In genomic region chr12:6662602-6662905, GRCh38 we compare ENCODE assay signal across 7 cellular contexts. TPM values are rescaled to one million over a fixed set of nuclear protein-coding genes. Genes with fewer than 3 reads are reported as not detected.
DNase-seq lines count a peak whose midpoint lies in the region; ATAC-seq, FAIRE-seq and TF ChIP-seq lines count a peak whose summit lies in the region.

No MANE protein-coding gene starts in this region.

- H3K4me1 Mint-ChIP-seq in central memory CD8-positive, alpha-beta T cell, result peaks cover 30% of the 10 kb centered on the region
- H3K4me1 Mint-ChIP-seq in memory B cell, result peaks cover 14% of the 10 kb centered on the region

- BruUV-seq in IMR-90 (replicated peaks; lab: Mats Ljungman, UMichigan), result no TSS peak

- ATAC-seq in GM19397 (IDR thresholded peaks at IDR 0.05; ENCODE audit: unreplicated experiment) (peak; percentile 16), IMR-90 (ENCODE audit: low read depth) (peak; percentile 66), memory B cell (ENCODE audit: low read depth) (peak; percentile 10)
- ATAC-seq in central memory CD8-positive, alpha-beta T cell (replicated peaks; ENCODE audit: extremely low read depth, poor library complexity, severe bottlenecking), result peak; percentile 29

- WGBS in IMR-90 (ENCODE audit: extremely low coverage in 2 of 2, insufficient read length in 1 of 2), 2 experiments, result 0% methylated on average over 4 of the region's 10 CpGs; no CpG with 5 or more reads in 1 of the 2 experiments

- no peaks in the 10 kb centered on the region for H3K27me3 ChIP-seq in IMR-90 (ENCODE audit: control insufficient read depth, insufficient read depth, low read length)

- no peak for FAIRE-seq in urothelium cell line (lab: Jason Lieb, UNC)

- DNase-seq in IMR-90, result no peak
- no peak for DNase-seq in central memory CD8-positive, alpha-beta T cell (ENCODE audit: low spot score in 2 of 2)
- DNase-seq in memory B cell (ENCODE audit: low spot score in 2 of 2), result no peak
- peak; percentile 72 for DNase-seq in urothelium cell line (ENCODE audit: low spot score)
- DNase-seq in cortex of kidney (lab: John Stamatoyannopoulos, UW), result no peak
- DNase-seq in globus pallidus (ENCODE audit: low spot score), result no peak

- H2AK9ac ChIP-seq in IMR-90 (replicated peaks; ENCODE audit: low read depth, low read length, poor library complexity), result peak overlapping the region; percentile 99

- in situ Hi-C loops in IMR-90 (cut with MboI; ENCODE audit: low sequenced_read_pairs), result no loop called here

- POLR2A ChIA-PET in IMR-90 (lab: Charles Lee; ENCODE audit: unreplicated experiment), result no interaction called here

- peaks cover 27% of the 10 kb centered on the region for H3K36me3 Mint-ChIP-seq in central memory CD8-positive, alpha-beta T cell (ENCODE audit: insufficient read depth)
- peaks cover 10% of the 10 kb centered on the region for H3K36me3 Mint-ChIP-seq in memory B cell

- H3K27me3 Mint-ChIP-seq in central memory CD8-positive, alpha-beta T cell, result no peaks in the 10 kb centered on the region
- no peaks in the 10 kb centered on the region for H3K27me3 Mint-ChIP-seq in memory B cell

- no peak for TF ChIP-seq POLR2A in IMR-90 (IDR thresholded peaks at IDR 0.05; ENCODE audit: low read depth, low read length)

- H2AK5ac ChIP-seq in IMR-90 (ENCODE audit: low read depth, low read length), result peak overlapping the region; percentile 90

- H2BK20ac ChIP-seq in IMR-90 (ENCODE audit: low read depth, low read length), result no peak overlapping the region

- no peak overlapping the region; the same call in 1 of the 2 replicates for H4K91ac ChIP-seq in IMR-90 (ENCODE audit: insufficient read depth, low read depth, low read length)

- H3K18ac ChIP-seq in IMR-90 (ENCODE audit: low read depth, low read length), result no peak overlapping the region

- H4K8ac ChIP-seq in IMR-90 (ENCODE audit: low read depth in 2 of 2, low read length in 2 of 2), result peak overlapping the region; percentile 91 to 98

- H4K5ac ChIP-seq in IMR-90 (ENCODE audit: low read depth, low read length), result peak overlapping the region; percentile 76

- dilution Hi-C loops in IMR-90 (cut with HindIII; ENCODE audit: low sequenced_read_pairs, unreplicated experiment), result no loop called here

- H2AFZ ChIP-seq in IMR-90 (replicated peaks; ENCODE audit: low read length, poor library complexity), result peak overlapping the region; percentile 98

- intact Hi-C loops in IMR-90 (cut with micrococcal nuclease), result loop anchor here (2.0 to 5.0 kb wide), 2 partner anchors 26 to 45 kb away; partner anchors contain the start of gene ZNF384

- peak overlapping the region; percentile 71 for H3K27ac ChIP-seq in IMR-90 (ENCODE audit: insufficient read depth, low read length)

- H3K4me3 Mint-ChIP-seq in central memory CD8-positive, alpha-beta T cell, result peak overlapping the region; percentile 90
- peak overlapping the region; percentile 95 for H3K4me3 Mint-ChIP-seq in memory B cell

- no peaks in the 10 kb centered on the region for H3K9me3 Mint-ChIP-seq in central memory CD8-positive, alpha-beta T cell
- no peaks in the 10 kb centered on the region for H3K9me3 Mint-ChIP-seq in memory B cell

- H3K23ac ChIP-seq in IMR-90 (ENCODE audit: low read depth, low read length), result no peak overlapping the region

- peak overlapping the region; percentile 80 for H3K4ac ChIP-seq in IMR-90 (ENCODE audit: low read depth, low read length)

- no peaks in the 10 kb centered on the region for H3K9me1 ChIP-seq in IMR-90 (ENCODE audit: insufficient read depth, low read length)

- H3K9me3 ChIP-seq in IMR-90 (ENCODE audit: control insufficient read depth, insufficient read depth, low read length), result no peaks in the 10 kb centered on the region

- H3K27ac Mint-ChIP-seq in central memory CD8-positive, alpha-beta T cell (ENCODE audit: low read depth), result peak overlapping the region; percentile 78
- H3K27ac Mint-ChIP-seq in memory B cell, result peak overlapping the region; percentile 96

- peak overlapping the region; percentile 75 for H3K56ac ChIP-seq in IMR-90 (ENCODE audit: extremely low read depth, insufficient read depth, low read length)

- peak overlapping the region; percentile 84 for H2BK5ac ChIP-seq in IMR-90 (ENCODE audit: low read depth, low read length, poor library complexity, severe bottlenecking)

- H3K4me2 ChIP-seq in IMR-90 (ENCODE audit: low read depth, low read length), result peak overlapping the region; percentile 92

- TF ChIP-seq CTCF in IMR-90 (conservative IDR thresholded peaks at IDR 0.05; ENCODE audit: low read depth, low read length), result no peak

- peak overlapping the region; percentile 78 for H3K9ac ChIP-seq in IMR-90 (ENCODE audit: low read depth, low read length)

- H3K79me1 ChIP-seq in IMR-90 (ENCODE audit: low read depth in 1 of 2, low read length in 2 of 2), result peaks cover 16 to 24% of the 10 kb centered on the region in 2 experiments

- no peaks in the 10 kb centered on the region for H3K4me1 ChIP-seq in IMR-90 (ENCODE audit: control insufficient read depth, insufficient read depth, low read length)

- H2BK120ac ChIP-seq in IMR-90 (ENCODE audit: low read depth, low read length), result peak overlapping the region; percentile 16; the same call in 1 of the 2 replicates

- CTCF ChIA-PET in IMR-90 (lab: Yijun Ruan, JAX), result no interaction called here

- no peak overlapping the region for H2BK15ac ChIP-seq in IMR-90 (ENCODE audit: low read depth, low read length)

- no peaks in the 10 kb centered on the region for H4K20me1 ChIP-seq in IMR-90 (ENCODE audit: insufficient read depth, low read length)

- no peak for TF ChIP-seq RAD21 in IMR-90 (IDR thresholded peaks at IDR 0.05; ENCODE audit: low read length)

- H3K4me3 ChIP-seq in IMR-90 (ENCODE audit: insufficient read depth, low read depth, low read length), result peak overlapping the region; percentile 73

- peak overlapping the region; percentile 80 for H3K14ac ChIP-seq in IMR-90 (replicated peaks; ENCODE audit: low read depth, low read length)

- peaks cover 19% of the 10 kb centered on the region for H3K36me3 ChIP-seq in IMR-90 (ENCODE audit: control insufficient read depth, insufficient read depth, low read length)

TF ChIP-seq in IMR-90, 13 proteins besides CTCF, POLR2A, EP300 and RAD21:
- no peak for TF ChIP-seq FOS (IDR thresholded peaks at IDR 0.05; ENCODE audit: low read depth, low read length)
- 0 out of 2 replicates have a peak, but pooled peaks have one; percentile 53 for TF ChIP-seq MXI1 (IDR thresholded peaks at IDR 0.05; ENCODE audit: borderline replicate concordance, low read depth, low read length)
- TF ChIP-seq CEBPB (IDR thresholded peaks at IDR 0.05; ENCODE audit: low read depth, low read length), result no peak
- TF ChIP-seq RCOR1 (IDR thresholded peaks at IDR 0.05; ENCODE audit: insufficient replicate concordance, low read length), result peak; percentile 16
- TF ChIP-seq NFE2L2 (IDR thresholded peaks at IDR 0.05; ENCODE audit: low read depth, low read length), result no peak
- no peak for TF ChIP-seq USF2 (IDR thresholded peaks at IDR 0.05; ENCODE audit: low read depth, low read length)
- TF ChIP-seq MAZ (IDR thresholded peaks at IDR 0.05; ENCODE audit: borderline replicate concordance, low read depth, low read length), result no peak
- TF ChIP-seq SMC3 (IDR thresholded peaks at IDR 0.05; ENCODE audit: low read depth, low read length), result no peak
- TF ChIP-seq CHD1 (IDR thresholded peaks at IDR 0.05; ENCODE audit: low read depth, low read length), result no peak
- no peak for TF ChIP-seq MAFK (IDR thresholded peaks at IDR 0.05; ENCODE audit: low read depth, low read length)
- no peak for TF ChIP-seq RFX5 (IDR thresholded peaks at IDR 0.05; ENCODE audit: low read depth, low read length)
- TF ChIP-seq, protein P1, sequence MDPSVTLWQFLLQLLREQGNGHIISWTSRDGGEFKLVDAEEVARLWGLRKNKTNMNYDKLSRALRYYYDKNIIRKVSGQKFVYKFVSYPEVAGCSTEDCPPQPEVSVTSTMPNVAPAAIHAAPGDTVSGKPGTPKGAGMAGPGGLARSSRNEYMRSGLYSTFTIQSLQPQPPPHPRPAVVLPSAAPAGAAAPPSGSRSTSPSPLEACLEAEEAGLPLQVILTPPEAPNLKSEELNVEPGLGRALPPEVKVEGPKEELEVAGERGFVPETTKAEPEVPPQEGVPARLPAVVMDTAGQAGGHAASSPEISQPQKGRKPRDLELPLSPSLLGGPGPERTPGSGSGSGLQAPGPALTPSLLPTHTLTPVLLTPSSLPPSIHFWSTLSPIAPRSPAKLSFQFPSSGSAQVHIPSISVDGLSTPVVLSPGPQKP (IDR thresholded peaks at IDR 0.05; ENCODE audit: borderline replicate concordance, low read depth, low read length), result no peak
- no peak for TF ChIP-seq BHLHE40 (IDR thresholded peaks at IDR 0.05; ENCODE audit: low read depth, low read length)

RNA-seq across cellular contexts. Expression of gene ING4, which starts 0.4 kb away (rescaled TPM):
- total RNA-seq in IMR-90 (2012; rRNA removed), result 22.0 and 25.3 TPM in 2 replicates
- 31.1 and 47.5 TPM in 2 replicates for polyA plus RNA-seq in IMR-90 (2012; rRNA removed)
- 23.4 and 26.9 TPM in 2 replicates for polyA plus RNA-seq in IMR-90 (2012; cell fraction: cytosol; rRNA removed)
- 64.9 and 157 TPM in 2 replicates for polyA plus RNA-seq in IMR-90 (2012; cell fraction: nucleus; rRNA removed; ENCODE audit: low replicate concordance)

RNA-seq across cellular contexts. Expression of gene ACRBP, which starts 15.3 kb away (rescaled TPM):
- not detected in 2 replicates for total RNA-seq in IMR-90 (2012; rRNA removed)
- polyA plus RNA-seq in IMR-90 (2012; rRNA removed), result 0.27 and 0.38 TPM in 2 replicates
- 0.15 and 1.9 TPM in 2 replicates for polyA plus RNA-seq in IMR-90 (2012; cell fraction: cytosol; rRNA removed)
- 0.88 and 1.2 TPM in 2 replicates for polyA plus RNA-seq in IMR-90 (2012; cell fraction: nucleus; rRNA removed; ENCODE audit: low replicate concordance)

RNA-seq across cellular contexts. Expression of gene ZNF384, which starts 26.6 kb away (rescaled TPM):
- total RNA-seq in IMR-90 (2012; rRNA removed), result 16.3 and 17.5 TPM in 2 replicates
- polyA plus RNA-seq in IMR-90 (2012; rRNA removed), result 53.7 and 55.6 TPM in 2 replicates
- polyA plus RNA-seq in IMR-90 (2012; cell fraction: cytosol; rRNA removed), result 23.1 and 32.3 TPM in 2 replicates
- 169 and 187 TPM in 2 replicates for polyA plus RNA-seq in IMR-90 (2012; cell fraction: nucleus; rRNA removed; ENCODE audit: low replicate concordance)

RNA-seq across cellular contexts. Expression of gene LPAR5, which starts 26.8 kb away (rescaled TPM):
- not detected in 2 replicates for total RNA-seq in IMR-90 (2012; rRNA removed)
- not detected in 2 replicates for polyA plus RNA-seq in IMR-90 (2012; rRNA removed)
- polyA plus RNA-seq in IMR-90 (2012; cell fraction: cytosol; rRNA removed), result 0.01 TPM in 1 of 2 replicates, not detected in the other
- not detected in 2 replicates for polyA plus RNA-seq in IMR-90 (2012; cell fraction: nucleus; rRNA removed; ENCODE audit: low replicate concordance)

RNA-seq across cellular contexts. Expression of gene PIANP, which starts 38.1 kb away (rescaled TPM):
- total RNA-seq in IMR-90 (2012; rRNA removed), result under 0.01 and 0.18 TPM in 2 replicates
- 5.4 and 6.8 TPM in 2 replicates for polyA plus RNA-seq in IMR-90 (2012; rRNA removed)
- 4.1 and 11.4 TPM in 2 replicates for polyA plus RNA-seq in IMR-90 (2012; cell fraction: cytosol; rRNA removed)
- 10.0 and 16.9 TPM in 2 replicates for polyA plus RNA-seq in IMR-90 (2012; cell fraction: nucleus; rRNA removed; ENCODE audit: low replicate concordance)

Comparison
In these comparisons a context has a peak if more than half of its experiments do, and no peak if none do; other contexts are left out.
1. ATAC-seq: peak in every context shown above with its lines; median percentile 66 in IMR-90; 29 in central memory CD8-positive, alpha-beta T cell; 16 in GM19397; 10 in memory B cell.